In the genomic region with DNA sequence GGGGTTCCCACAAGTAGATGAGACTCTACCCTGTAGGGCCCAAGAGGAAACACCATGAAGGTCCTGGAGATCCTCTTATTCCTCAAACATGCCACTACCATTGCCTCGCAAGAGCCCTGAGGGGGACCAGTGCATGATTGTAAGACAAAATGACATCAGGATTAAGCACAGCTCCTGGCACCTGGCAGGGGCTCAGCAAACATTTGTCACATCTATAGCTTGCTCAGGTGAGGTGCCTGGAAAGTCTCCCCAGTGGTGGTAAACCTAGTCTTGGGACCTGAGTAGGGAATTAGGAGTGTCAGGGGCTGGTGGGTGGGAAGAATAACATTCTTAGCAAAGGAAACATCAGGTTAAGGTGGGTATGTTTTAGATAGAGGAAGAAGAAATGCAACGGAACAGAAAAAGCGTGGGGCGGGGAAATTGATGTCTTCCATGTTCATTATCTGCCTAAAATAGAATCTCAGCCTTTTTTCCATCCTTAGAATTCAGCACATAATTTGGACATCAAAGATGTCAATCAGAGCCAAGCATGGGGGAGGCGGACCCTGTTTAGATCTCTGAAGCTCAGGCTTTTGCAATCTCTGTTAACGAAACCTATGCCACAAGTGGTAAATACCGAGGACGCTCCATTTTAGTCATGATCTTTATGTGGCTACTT, we compare ENCODE assay signal across 9 cellular contexts. TPM values are rescaled to one million over a fixed set of nuclear protein-coding genes. Genes with fewer than 3 reads are reported as not detected.
DNase-seq lines count a peak whose midpoint lies in the region; ATAC-seq and TF ChIP-seq lines count a peak whose summit lies in the region.
"Had no signal": no experiment of that assay in that cellular context is flagged by ENCODE, and none has a peak within 500 bp of the region (broad histone marks: within the 10 kb centered on the region; RNA-seq: fewer than 3 reads in every experiment).

No MANE protein-coding gene starts in this region.

- CTCF ChIA-PET in GM10248 (lab: Yijun Ruan, JAX), result no interaction called here

- TF ChIP-seq CTCF in gastroesophageal sphincter (IDR thresholded peaks at IDR 0.05) (no peak), GM10248 (IDR thresholded peaks at IDR 0.05; ENCODE audit: control extremely low read depth, extremely low read depth, low read depth, missing control alignments) (no peak)

- POLR2A ChIA-PET in GM10248 (lab: Yijun Ruan, JAX), result no interaction called here

- WGBS in gastroesophageal sphincter (ENCODE audit: low coverage in 1 of 2), 2 donors, result 17 to 20% methylated on average over 6 to 8 of the region's 8 CpGs

- peak overlapping the region; percentile 75 for H3K9ac ChIP-seq in skeletal muscle satellite cell (ENCODE audit: low read depth, low read length)

- no peaks in the 10 kb centered on the region for H3K36me3 ChIP-seq in gastroesophageal sphincter
- no peaks in the 10 kb centered on the region for H3K36me3 ChIP-seq in skeletal muscle satellite cell (ENCODE audit: insufficient read depth, low read length)

- H3K4me3 Mint-ChIP-seq in activated T-cell treated with anti-CD3 and anti-CD28 coated beads, Interleukin-2, amount 50 U/mL, for 24 hours, result peak overlapping the region; percentile 79
- H3K4me3 Mint-ChIP-seq in T-helper 17 cell, result peak overlapping the region; percentile 93

- H3K27ac ChIP-seq in gastroesophageal sphincter, result peak overlapping the region; percentile 53 to 94 (median 86)
- H3K27ac ChIP-seq: epithelial cell of prostate had no signal

- H3K4me1 ChIP-seq in gastroesophageal sphincter (peaks cover 0 to 24% (median 4%) of the 10 kb centered on the region in 3 donors), skeletal muscle satellite cell (ENCODE audit: control insufficient read depth, insufficient read depth, low read length) (peaks cover 11% of the 10 kb centered on the region)

- H3K4me3 ChIP-seq in gastroesophageal sphincter, result peak overlapping the region; percentile 53 to 70
- H3K4me3 ChIP-seq in skeletal muscle satellite cell (ENCODE audit: low read length), result peak overlapping the region; percentile 89

- no peaks in the 10 kb centered on the region for H3K27me3 ChIP-seq in gastroesophageal sphincter
- H3K27me3 ChIP-seq in skeletal muscle satellite cell (ENCODE audit: control insufficient read depth, insufficient read depth, low read length), result peaks cover 5% of the 10 kb centered on the region

- TF ChIP-seq EP300 in gastroesophageal sphincter (IDR thresholded peaks at IDR 0.05), result no peak

- TF ChIP-seq POLR2A in gastroesophageal sphincter (IDR thresholded peaks at IDR 0.05), result no peak

- no peaks in the 10 kb centered on the region for H3K27me3 Mint-ChIP-seq in activated T-cell treated with anti-CD3 and anti-CD28 coated beads, Interleukin-2, amount 50 U/mL, for 24 hours
- no peaks in the 10 kb centered on the region for H3K27me3 Mint-ChIP-seq in T-helper 17 cell

- peaks cover 14% of the 10 kb centered on the region for H3K4me1 Mint-ChIP-seq in activated T-cell treated with anti-CD3 and anti-CD28 coated beads, Interleukin-2, amount 50 U/mL, for 24 hours (ENCODE audit: low read depth)
- peaks cover 8% of the 10 kb centered on the region for H3K4me1 Mint-ChIP-seq in T-helper 17 cell

- no peak for DNase-seq in activated T-cell treated with anti-CD3 and anti-CD28 coated beads, Interleukin-2, amount 50 U/mL, for 24 hours
- DNase-seq in activated T-cell treated with anti-CD3 and anti-CD28 coated beads, Interleukin-2, amount 50 U/mL, for 1 hour, result no peak
- DNase-seq in T-helper 17 cell (no peak), GM10248 (ENCODE audit: extremely low spot score) (no peak), NCI-H774 (lab: John Stamatoyannopoulos, UW) (no peak)

- peak overlapping the region; percentile 82 for H3K27ac Mint-ChIP-seq in activated T-cell treated with anti-CD3 and anti-CD28 coated beads, Interleukin-2, amount 50 U/mL, for 24 hours
- H3K27ac Mint-ChIP-seq in T-helper 17 cell, result peak overlapping the region; percentile 91

- H3K4me2 ChIP-seq in skeletal muscle satellite cell (ENCODE audit: low read length), result peak overlapping the region; percentile 93

- no peaks in the 10 kb centered on the region for H3K9me3 Mint-ChIP-seq in activated T-cell treated with anti-CD3 and anti-CD28 coated beads, Interleukin-2, amount 50 U/mL, for 24 hours

- H3K36me3 Mint-ChIP-seq in activated T-cell treated with anti-CD3 and anti-CD28 coated beads, Interleukin-2, amount 50 U/mL, for 24 hours (ENCODE audit: low read depth), result no peaks in the 10 kb centered on the region
- H3K36me3 Mint-ChIP-seq in T-helper 17 cell (ENCODE audit: low read depth), result peaks cover 2% of the 10 kb centered on the region

- ATAC-seq in T-helper 17 cell, result no peak
- ATAC-seq in gastroesophageal sphincter, result no peak
- no peak for ATAC-seq in GM19324 (IDR thresholded peaks at IDR 0.05; ENCODE audit: low FRiP score, unreplicated experiment)

- no peaks in the 10 kb centered on the region for H3K9me3 ChIP-seq in T-helper 17 cell (ENCODE audit: control insufficient read depth, low read length, poor library complexity, severe bottlenecking)
- no peaks in the 10 kb centered on the region for H3K9me3 ChIP-seq in gastroesophageal sphincter
- no peaks in the 10 kb centered on the region for H3K9me3 ChIP-seq in skeletal muscle satellite cell (replicated peaks; ENCODE audit: low read length)

RNA-seq across cellular contexts. Expression of a gene that starts 0.9 kb away (rescaled TPM):
- total RNA-seq in T-helper 17 cell (1 to 10 TPM; 3.5 to 4.6 TPM), gastroesophageal sphincter (10 to 100 TPM; 11.6 to 23.1 (median 15.8) TPM)
- total RNA-seq in skeletal muscle satellite cell (2012; rRNA removed), result 0.66 TPM in 1 of 2 replicates, not detected in the other
